In the genomic region with DNA sequence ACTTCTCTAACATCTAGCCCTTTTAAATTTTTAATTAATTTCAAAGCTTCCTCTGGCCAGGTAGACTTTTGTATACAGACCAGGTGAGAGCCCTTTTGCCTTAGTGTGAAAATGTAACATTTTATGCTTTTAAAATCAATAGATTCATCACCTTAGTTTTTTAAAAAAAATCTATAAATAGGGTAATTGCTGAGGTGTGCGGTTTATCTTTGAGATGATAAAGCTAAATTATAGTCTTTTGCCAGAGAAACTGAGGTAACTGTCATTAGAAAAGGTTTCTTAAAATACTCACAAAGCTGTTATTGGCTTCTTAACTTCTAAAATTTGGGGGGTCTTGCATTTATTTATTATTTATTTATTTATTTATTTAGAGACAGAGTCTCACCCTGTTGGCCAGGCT, we compare ENCODE assay signal across 7 cellular contexts.
"Had no signal": no experiment of that assay in that cellular context is flagged by ENCODE, and none has a peak within 500 bp of the region (broad histone marks: within the 10 kb centered on the region; RNA-seq: fewer than 3 reads in every experiment).

No MANE protein-coding gene starts in this region.

- H3K9me3 Mint-ChIP-seq: GM23338, H9, IgD-negative memory B cell had no signal

- DNase-seq: H9, HCEC 1CT, KG1 had no signal

- H2AFZ ChIP-seq: GM23338 had no signal

- H3K27ac Mint-ChIP-seq: GM23338 had no signal

- H3K4me3 ChIP-seq: GM23338 had no signal

- H3K4me2 ChIP-seq: GM23338 had no signal

- FAIRE-seq: H1, H54 had no signal

- H3K4me1 Mint-ChIP-seq: GM23338, H9, IgD-negative memory B cell had no signal

- H3K36me3 Mint-ChIP-seq: IgD-negative memory B cell had no signal

- H3K4me3 Mint-ChIP-seq: GM23338, H9, IgD-negative memory B cell had no signal

- H3K27me3 Mint-ChIP-seq: IgD-negative memory B cell had no signal
